In the genomic region with DNA sequence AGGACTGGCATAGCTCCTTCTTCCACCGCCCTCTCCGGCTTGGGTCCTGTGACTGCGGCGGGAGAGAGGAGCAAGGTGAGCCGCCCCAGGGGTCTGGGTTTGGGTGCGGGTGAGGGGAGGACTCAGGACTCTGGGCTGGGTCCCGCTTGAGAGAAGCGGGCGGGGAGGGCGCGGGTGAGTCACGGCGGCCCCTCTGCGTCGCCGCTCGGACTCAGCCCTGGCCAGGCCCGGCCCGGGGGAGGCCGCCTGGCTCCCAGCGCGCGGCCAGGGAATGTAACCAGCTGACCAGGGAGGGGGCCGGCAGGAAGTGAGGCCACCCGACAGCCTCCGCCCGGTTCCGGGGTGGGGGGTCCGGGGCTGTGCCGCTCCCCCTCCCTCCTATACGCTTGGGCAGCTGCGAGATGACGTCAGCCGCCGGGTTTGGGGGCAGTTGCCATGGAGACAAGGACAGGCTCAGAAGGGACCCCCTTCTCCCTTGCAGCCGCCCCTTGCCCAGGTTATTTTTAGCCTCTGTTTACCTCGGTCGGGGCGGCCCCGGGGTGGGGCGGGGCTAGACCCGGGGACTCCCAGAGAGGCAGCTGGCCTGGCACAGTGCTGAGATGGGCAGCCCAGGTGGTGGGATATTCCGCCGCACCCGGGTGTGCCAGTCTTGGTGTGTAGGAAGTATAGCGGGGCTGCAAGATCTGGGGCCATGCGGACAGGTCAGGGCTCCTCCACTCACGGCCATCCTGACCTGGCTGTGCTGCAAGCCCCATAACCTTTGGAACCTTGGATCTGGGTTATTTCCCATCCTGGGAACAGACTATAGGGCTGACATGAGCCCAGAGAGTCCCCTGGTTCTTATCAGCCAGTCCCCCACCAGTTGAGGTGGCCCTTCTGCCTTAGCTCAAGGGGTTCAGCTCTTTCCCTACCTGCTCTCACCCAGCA, we compare ENCODE assay signal across 8 cellular contexts. TPM values are rescaled to one million over a fixed set of nuclear protein-coding genes. Genes with fewer than 3 reads are reported as not detected.
DNase-seq lines count a peak whose midpoint lies in the region; ATAC-seq and TF ChIP-seq lines count a peak whose summit lies in the region.

No MANE protein-coding gene starts in this region.

- TF ChIP-seq CTCF in AG04449 (IDR thresholded peaks at IDR 0.05; ENCODE audit: insufficient read depth, low read length, missing control alignments) (no peak), GM12865 (IDR thresholded peaks at IDR 0.05; ENCODE audit: insufficient read depth, low read depth, low read length, missing control alignments) (no peak), astrocyte of the cerebellum (IDR thresholded peaks at IDR 0.05; ENCODE audit: low read depth, low read length, missing control alignments) (no peak), hepatocyte (IDR thresholded peaks at IDR 0.05; ENCODE audit: poor library complexity) (no peak), progenitor cell of endocrine pancreas (IDR thresholded peaks at IDR 0.05; ENCODE audit: unreplicated experiment) (no peak)

- POLR2A ChIA-PET in AG04449 (lab: Yijun Ruan, JAX), result interaction anchor here (0.8 to 1.9 kb wide), 8 partner anchors 9 to 130 kb away, joined by 3 to 13 read pairs (median 3); a partner anchor contains a TSS

- H3K9me3 Mint-ChIP-seq in progenitor cell of endocrine pancreas (ENCODE audit: low read depth), result no peaks in the 10 kb centered on the region

- peaks cover 24% of the 10 kb centered on the region for H3K4me1 ChIP-seq in hepatocyte (ENCODE audit: insufficient read depth)

- peak overlapping the region; percentile 73 for H3K4me3 ChIP-seq in AG04449 (ENCODE audit: low read depth, low read length)
- peak overlapping the region; percentile 51 for H3K4me3 ChIP-seq in GM12865 (ENCODE audit: low read depth, low read length)
- peak overlapping the region; percentile 79 for H3K4me3 ChIP-seq in astrocyte of the cerebellum (ENCODE audit: low read depth, low read length)
- H3K4me3 ChIP-seq in hepatocyte, result peak overlapping the region; percentile 91

- peak overlapping the region; percentile 73 for H2AFZ ChIP-seq in hepatocyte

- H3K4me1 Mint-ChIP-seq in progenitor cell of endocrine pancreas (ENCODE audit: low read depth), result peaks cover 15% of the 10 kb centered on the region

- no peaks in the 10 kb centered on the region for H3K36me3 ChIP-seq in hepatocyte (replicated peaks; ENCODE audit: insufficient read depth, low read depth)

- H3K9me3 ChIP-seq in hepatocyte (ENCODE audit: low read depth), result no peaks in the 10 kb centered on the region

- H3K4me3 Mint-ChIP-seq in progenitor cell of endocrine pancreas (ENCODE audit: low read depth), result peak overlapping the region; percentile 87

- H3K79me2 ChIP-seq in hepatocyte, result peaks cover 33% of the 10 kb centered on the region

- in situ Hi-C loops in astrocyte of the cerebellum (cut with HindIII; ENCODE audit: low sequenced_read_pairs), result no loop called here

- CTCF ChIA-PET in AG04449 (lab: Yijun Ruan, JAX), result interaction anchor here (1.0 to 25.0 kb wide), 11 partner anchors 9 to 135 kb away, joined by 3 to 605 read pairs (median 10); a partner anchor contains a TSS

- ATAC-seq in GM19328 (IDR thresholded peaks at IDR 0.05; ENCODE audit: unreplicated experiment), result no peak

- peaks cover 11% of the 10 kb centered on the region for H4K20me1 ChIP-seq in hepatocyte (ENCODE audit: insufficient read depth, poor library complexity, severe bottlenecking)

- peak overlapping the region; percentile 96 for H3K4me2 ChIP-seq in hepatocyte

- H3K27me3 Mint-ChIP-seq in progenitor cell of endocrine pancreas, result peaks cover 15% of the 10 kb centered on the region

- WGBS in hepatocyte (ENCODE audit: low lambda C conversion rate, missing lambda C conversion rate), result 13% methylated on average over 26 of the region's 48 CpGs

- peak overlapping the region; percentile 76 for H3K27ac ChIP-seq in hepatocyte

- no peak for DNase-seq in AG04449 (ENCODE audit: low read depth, low spot score)
- no peak for DNase-seq in GM12865 (ENCODE audit: low read depth)
- DNase-seq in LHCN-M2 (ENCODE audit: low read depth), result peak; percentile 73
- no peak for DNase-seq in astrocyte of the cerebellum (ENCODE audit: low read depth)
- DNase-seq in hepatocyte (ENCODE audit: low spot score), result peak; percentile 83
- no peak for DNase-seq in progenitor cell of endocrine pancreas (ENCODE audit: low spot score, unreplicated experiment)
- no peak for DNase-seq in AML-193 (lab: John Stamatoyannopoulos, UW)

- no peaks in the 10 kb centered on the region for H3K9me2 ChIP-seq in hepatocyte (replicated peaks; ENCODE audit: insufficient read depth)

- H3K27ac Mint-ChIP-seq in progenitor cell of endocrine pancreas, result peak overlapping the region; percentile 93

- no peaks in the 10 kb centered on the region for H3K27me3 ChIP-seq in hepatocyte

- no peaks in the 10 kb centered on the region for H3K36me3 Mint-ChIP-seq in progenitor cell of endocrine pancreas (ENCODE audit: insufficient read depth)

RNA-seq across cellular contexts. Expression of a gene that starts 1.6 kb away (rescaled TPM):
- 24.3 and 24.4 TPM in 2 replicates for total RNA-seq in LHCN-M2 (2014; rRNA removed)
- polyA plus RNA-seq in LHCN-M2 (2012), result 49.1 TPM
- total RNA-seq in hepatocyte, result 12.5 and 12.9 TPM in 2 replicates
- polyA plus RNA-seq in hepatocyte, result 37.8 and 38.3 TPM in 2 replicates
- total RNA-seq in progenitor cell of endocrine pancreas, result 72.7 and 78.8 TPM in 2 replicates

RNA-seq across cellular contexts. Expression of a gene that starts 32.0 kb away (rescaled TPM):
- total RNA-seq in LHCN-M2 (2014; rRNA removed), result 30.6 and 36.7 TPM in 2 replicates
- polyA plus RNA-seq in LHCN-M2 (2012), result 19.1 TPM
- 44.1 and 46.0 TPM in 2 replicates for total RNA-seq in hepatocyte
- polyA plus RNA-seq in hepatocyte, result 35.5 and 36.8 TPM in 2 replicates
- total RNA-seq in progenitor cell of endocrine pancreas, result 67.8 and 69.8 TPM in 2 replicates

RNA-seq across cellular contexts. Expression of a gene that starts 46.9 kb away (rescaled TPM):
- not detected in 2 replicates for total RNA-seq in LHCN-M2 (2014; rRNA removed)
- 0.09 TPM for polyA plus RNA-seq in LHCN-M2 (2012)
- total RNA-seq in hepatocyte, result 1.9 TPM in 1 of 2 replicates, not detected in the other
- 0.93 and 2.3 TPM in 2 replicates for polyA plus RNA-seq in hepatocyte
- not detected in 2 replicates for total RNA-seq in progenitor cell of endocrine pancreas

RNA-seq across cellular contexts. Expression of a gene that starts 49.3 kb away (rescaled TPM):
- total RNA-seq in LHCN-M2 (2014; rRNA removed), result 147 and 156 TPM in 2 replicates
- 196 TPM for polyA plus RNA-seq in LHCN-M2 (2012)
- 115 and 157 TPM in 2 replicates for total RNA-seq in hepatocyte
- 223 and 232 TPM in 2 replicates for polyA plus RNA-seq in hepatocyte
- total RNA-seq in progenitor cell of endocrine pancreas, result 65.3 and 67.5 TPM in 2 replicates

Comparison
In these comparisons a context has a peak if more than half of its experiments do, and no peak if none do; other contexts are left out.
1. DNase-seq: peak in LHCN-M2 (single experiment) and hepatocyte (single experiment); none in AG04449 (single experiment), GM12865 (single experiment), astrocyte of the cerebellum (single experiment), progenitor cell of endocrine pancreas (single experiment) and AML-193 (0 of 2).
2. Peak in every context shown above with its lines, with median percentiles within 50 percentile points of each other: H3K4me3 ChIP-seq.